In genomic region chr3:46162975-46163550, GRCh38 we compare ENCODE assay signal across 13 cellular contexts. TPM values are rescaled to one million over a fixed set of nuclear protein-coding genes. Genes with fewer than 3 reads are reported as not detected.
A peak's percentile ranks its signal among the peaks of the same experiment; 100 is the strongest.
DNase-seq lines count a peak whose midpoint lies in the region; ATAC-seq and TF ChIP-seq lines count a peak whose summit lies in the region.
"Had no signal": no experiment of that assay in that cellular context is flagged by ENCODE, and none has a peak within 500 bp of the region (broad histone marks: within the 10 kb centered on the region; RNA-seq: fewer than 3 reads in every experiment).

No MANE protein-coding gene starts in this region.

- H3K36me3 ChIP-seq in hepatocyte (replicated peaks; ENCODE audit: insufficient read depth, low read depth), result no peaks in the 10 kb centered on the region
- H3K36me3 ChIP-seq in thyroid gland, result no peaks in the 10 kb centered on the region
- H3K36me3 ChIP-seq: ascending aorta had no signal

- intact Hi-C loops in thyroid gland (cut with DNase I), result no loop called here

- CTCF ChIA-PET in WTC11 (lab: Charles Lee), result interaction anchor here (0.6 to 3.7 kb wide), 6 partner anchors 26 to 224 kb away, joined by 3 to 13 read pairs (median 4); partner anchors contain the start of gene CCR1

- H3K4me3 ChIP-seq in hepatocyte, result no peak overlapping the region
- no peak overlapping the region for H3K4me3 ChIP-seq in thyroid gland (replicated peaks in 1 of 3)
- H3K4me3 ChIP-seq: ascending aorta had no signal

- peaks cover 19% of the 10 kb centered on the region for H3K4me1 ChIP-seq in hepatocyte (ENCODE audit: insufficient read depth)
- peaks cover 7 to 25% of the 10 kb centered on the region in 2 donors for H3K4me1 ChIP-seq in thyroid gland
- H3K4me1 ChIP-seq: ascending aorta had no signal

- peaks cover 6% of the 10 kb centered on the region for H3K27me3 Mint-ChIP-seq in WTC11 (ENCODE audit: low read depth)
- peaks cover 62% of the 10 kb centered on the region for H3K27me3 Mint-ChIP-seq in T-helper 2 cell treated with Interferon-gamma antibody and Interleukin-4, amounts not matched to agents 5 μg/mL and 100 μg/mL, for 36 hours (ENCODE audit: low read depth)

- peaks cover 42% of the 10 kb centered on the region for H3K9me3 Mint-ChIP-seq in WTC11
- H3K9me3 Mint-ChIP-seq in T-helper 2 cell treated with Interferon-gamma antibody and Interleukin-4, amounts not matched to agents 5 μg/mL and 100 μg/mL, for 36 hours, result peaks cover 10% of the 10 kb centered on the region

- H3K27me3 ChIP-seq in hepatocyte, result no peaks in the 10 kb centered on the region
- H3K27me3 ChIP-seq in thyroid gland, result no peaks in the 10 kb centered on the region
- H3K27me3 ChIP-seq: ascending aorta had no signal

- H3K27ac Mint-ChIP-seq in WTC11, result no peak overlapping the region
- no peak overlapping the region for H3K27ac Mint-ChIP-seq in T-helper 2 cell treated with Interferon-gamma antibody and Interleukin-4, amounts not matched to agents 5 μg/mL and 100 μg/mL, for 36 hours

- H3K9me2 ChIP-seq in hepatocyte (replicated peaks; ENCODE audit: insufficient read depth), result no peaks in the 10 kb centered on the region
- H3K9me2 ChIP-seq: SK-N-SH had no signal

- TF ChIP-seq CTCF in WTC11 (IDR thresholded peaks at IDR 0.05), result no peak
- TF ChIP-seq CTCF in hepatocyte (IDR thresholded peaks at IDR 0.05; ENCODE audit: poor library complexity), result no peak
- TF ChIP-seq CTCF in thyroid gland (IDR thresholded peaks at IDR 0.05), result peak in 1 of 6 experiments; percentile 18

- no peak overlapping the region for H2AFZ ChIP-seq in hepatocyte

- H3K9me3 ChIP-seq in hepatocyte (ENCODE audit: low read depth) (no peaks in the 10 kb centered on the region), thyroid gland (no peaks in the 10 kb centered on the region)
- H3K9me3 ChIP-seq: SK-N-SH had no signal

- no peak for TF ChIP-seq POLR2A in thyroid gland (IDR thresholded peaks at IDR 0.05)

- H3K36me3 Mint-ChIP-seq in WTC11, result no peaks in the 10 kb centered on the region
- H3K36me3 Mint-ChIP-seq in T-helper 2 cell treated with Interferon-gamma antibody and Interleukin-4, amounts not matched to agents 5 μg/mL and 100 μg/mL, for 36 hours (ENCODE audit: low read depth), result no peaks in the 10 kb centered on the region

- peak; percentile 78 for ATAC-seq in WTC11

- DNase-seq in HT-29 (ENCODE audit: low spot score), result peak; percentile 51
- DNase-seq in WTC11 (ENCODE audit: low spot score), result no peak
- DNase-seq in hepatocyte (ENCODE audit: low spot score), result peak; percentile 50
- DNase-seq in thyroid gland, result no peak
- DNase-seq in NCI-H1417 treated with DMSO at 0.1 percent for 48 hours (lab: John Stamatoyannopoulos, UW), result no peak
- DNase-seq in activated CD8-positive, alpha-beta memory T cell treated with anti-CD3 and anti-CD28 coated beads for 24 hours, result no peak
- no peak for DNase-seq in T-helper 2 cell treated with Interferon-gamma antibody and Interleukin-4, amounts not matched to agents 5 μg/mL and 100 μg/mL, for 36 hours (ENCODE audit: low spot score)
- DNase-seq: activated effector memory CD4-positive, alpha-beta T cell treated with Interleukin-2 at 50 U/mL for 16 hours; kidney; posterior cingulate gyrus; SK-N-SH had no signal

- peak overlapping the region; percentile 53 for H3K4me2 ChIP-seq in hepatocyte
- H3K4me2 ChIP-seq: SK-N-SH had no signal

- peak overlapping the region; percentile 90 for H3K27ac ChIP-seq in hepatocyte
- H3K27ac ChIP-seq in thyroid gland, result peak overlapping the region; percentile 57 to 81 (median 65)
- H3K27ac ChIP-seq: ascending aorta, C4-2B had no signal

- POLR2A ChIA-PET in WTC11 (lab: Charles Lee), result no interaction called here

- peaks cover 3% of the 10 kb centered on the region for H3K4me1 Mint-ChIP-seq in WTC11
- H3K4me1 Mint-ChIP-seq in T-helper 2 cell treated with Interferon-gamma antibody and Interleukin-4, amounts not matched to agents 5 μg/mL and 100 μg/mL, for 36 hours (ENCODE audit: low read depth), result no peaks in the 10 kb centered on the region

- H4K20me1 ChIP-seq in hepatocyte (ENCODE audit: insufficient read depth, poor library complexity, severe bottlenecking), result no peaks in the 10 kb centered on the region

- H3K4me3 Mint-ChIP-seq in WTC11, result no peak overlapping the region
- no peak overlapping the region for H3K4me3 Mint-ChIP-seq in T-helper 2 cell treated with Interferon-gamma antibody and Interleukin-4, amounts not matched to agents 5 μg/mL and 100 μg/mL, for 36 hours

- WGBS in hepatocyte (ENCODE audit: low lambda C conversion rate, missing lambda C conversion rate), result 56% methylated on average over 4 of the region's 4 CpGs
- 33 to 48% methylated on average over 4 of the region's 4 CpGs for whole genome bisulfite sequencing in thyroid gland, 2 donors

- no peaks in the 10 kb centered on the region for H3K79me2 ChIP-seq in hepatocyte

TF ChIP-seq in WTC11, 78 proteins besides CTCF, POLR2A, EP300 and RAD21:
- no peak for TF ChIP-seq HMGA2 (CRISPR knock-in tag; IDR thresholded peaks at IDR 0.05)
- no peak for TF ChIP-seq SMAD3 (CRISPR knock-in tag; IDR thresholded peaks at IDR 0.05; ENCODE audit: borderline replicate concordance)
- TF ChIP-seq PRRX2 (CRISPR knock-in tag; IDR thresholded peaks at IDR 0.05), result no peak
- no peak for TF ChIP-seq ZNF219 (CRISPR knock-in tag; IDR thresholded peaks at IDR 0.05; ENCODE audit: borderline replicate concordance)
- no peak for TF ChIP-seq ZNF232 (CRISPR knock-in tag; IDR thresholded peaks at IDR 0.05)
- no peak for TF ChIP-seq ERG (CRISPR knock-in tag; IDR thresholded peaks at IDR 0.05)
- no peak for TF ChIP-seq GABPB1 (CRISPR knock-in tag; IDR thresholded peaks at IDR 0.05)
- no peak for TF ChIP-seq FOXP4 (CRISPR knock-in tag; IDR thresholded peaks at IDR 0.05)
- TF ChIP-seq GTF2I (CRISPR knock-in tag; conservative IDR thresholded peaks at IDR 0.05), result no peak
- no peak for TF ChIP-seq USF1 (CRISPR knock-in tag; IDR thresholded peaks at IDR 0.05)
- no peak for TF ChIP-seq ATF3 (CRISPR knock-in tag; conservative IDR thresholded peaks at IDR 0.05)
- no peak for TF ChIP-seq SOX15 (CRISPR knock-in tag; IDR thresholded peaks at IDR 0.05)
TF ChIP-seq in WTC11: peak in this region for 0.

RNA-seq across cellular contexts. Expression of gene CCR1, which starts 45.0 kb away (rescaled TPM):
- total RNA-seq in HT-29 (2014; rRNA removed; shearing (Covaris generic)), result not detected in 2 replicates
- total RNA-seq in WTC11 (2021) (not detected in 3 replicates), hepatocyte (2.7 and 3.5 TPM in 2 replicates), thyroid gland (1 to 10 TPM in 3 of 4 donors, under 1 TPM in 1; 0.98 to 3.4 (median 2.3) TPM)
- polyA plus RNA-seq in hepatocyte, result 1.8 and 2.3 TPM in 2 replicates
- polyA plus RNA-seq: SK-N-SH had no signal

Comparison
In these comparisons a context has a peak if more than half of its experiments do, and no peak if none do; other contexts are left out.
1. DNase-seq: peak in HT-29 (single experiment) and hepatocyte (single experiment); none in WTC11 (single experiment), thyroid gland (0 of 2), NCI-H1417 treated with DMSO at 0.1 percent for 48 hours (single experiment), activated CD8-positive, alpha-beta memory T cell treated with anti-CD3 and anti-CD28 coated beads for 24 hours (single experiment) and T-helper 2 cell treated with Interferon-gamma antibody and Interleukin-4, amounts not matched to agents 5 μg/mL and 100 μg/mL, for 36 hours (single experiment).